11 cellular contexts compared by ENCODE assay signal in the genomic region with DNA sequence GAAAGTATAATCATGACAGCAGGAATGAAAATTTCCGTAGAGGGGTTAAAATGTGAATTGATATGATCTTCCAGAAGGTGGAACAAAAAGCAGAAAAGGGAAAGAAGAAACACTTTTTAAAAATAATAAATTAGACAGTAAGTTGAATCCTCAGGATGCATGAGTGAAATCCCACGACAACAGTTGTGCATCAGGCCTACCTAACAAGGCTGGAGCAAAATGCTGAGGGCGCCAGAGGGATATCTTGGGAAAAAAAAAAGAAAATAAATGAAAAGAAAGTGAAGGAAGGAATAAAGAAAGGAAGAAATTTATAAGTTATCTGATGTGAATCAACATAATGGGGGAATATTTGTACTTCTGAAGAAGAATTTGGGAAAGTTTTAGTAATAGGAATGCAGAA. TPM values are rescaled to one million over a fixed set of nuclear protein-coding genes. Genes with fewer than 3 reads are reported as not detected.
A peak's percentile ranks its signal among the peaks of the same experiment; 100 is the strongest.
DNase-seq lines count a peak whose midpoint lies in the region; TF ChIP-seq lines count a peak whose summit lies in the region.
"Had no signal": no experiment of that assay in that cellular context is flagged by ENCODE, and none has a peak within 500 bp of the region (broad histone marks: within the 10 kb centered on the region; RNA-seq: fewer than 3 reads in every experiment).

No MANE protein-coding gene starts in this region.

- H2BK15ac ChIP-seq in mesenchymal stem cell (ENCODE audit: low read depth, poor library complexity, severe bottlenecking): no peak overlapping the region

- H2BK12ac ChIP-seq in mesenchymal stem cell (ENCODE audit: low read length in 2 of 2): no peak overlapping the region

- no peak overlapping the region for H3K18ac ChIP-seq in mesenchymal stem cell (ENCODE audit: low read depth in 1 of 2, low read length in 2 of 2)

- no peak overlapping the region for H3K14ac ChIP-seq in mesenchymal stem cell (ENCODE audit: low read length in 2 of 2)

- POLR2A ChIA-PET in GM10248 (lab: Yijun Ruan, JAX): no interaction called here

- H2BK5ac ChIP-seq in mesenchymal stem cell (ENCODE audit: low read depth, low read length, poor library complexity, severe bottlenecking): no peak overlapping the region

- no peak overlapping the region for H3K4ac ChIP-seq in mesenchymal stem cell (ENCODE audit: low read depth in 1 of 2, low read length in 2 of 2)

- H3K9me3 ChIP-seq in mesenchymal stem cell (ENCODE audit: control insufficient read depth, low read length): no peaks in the 10 kb centered on the region
- no peaks in the 10 kb centered on the region for H3K9me3 ChIP-seq in tibial nerve
- H3K9me3 ChIP-seq in BE2C: no peaks in the 10 kb centered on the region
- H3K9me3 ChIP-seq: prostate gland had no signal

- H3K9ac ChIP-seq in mesenchymal stem cell (ENCODE audit: low read length): peak overlapping the region; percentile 81

- H3K27me3 ChIP-seq in mesenchymal stem cell (ENCODE audit: control insufficient read depth in 1 of 2, insufficient read depth in 1 of 2, low read length in 2 of 2): no peaks in the 10 kb centered on the region
- no peaks in the 10 kb centered on the region for H3K27me3 ChIP-seq in tibial nerve
- H3K27me3 ChIP-seq in BE2C: no peaks in the 10 kb centered on the region

- H3K4me2 ChIP-seq in mesenchymal stem cell (ENCODE audit: low read length, poor library complexity, severe bottlenecking): no peak overlapping the region

- no peak overlapping the region for H2BK120ac ChIP-seq in mesenchymal stem cell (ENCODE audit: low read depth, low read length)

- no peaks in the 10 kb centered on the region for H3K27me3 Mint-ChIP-seq in activated naive CD4-positive, alpha-beta T cell treated with anti-CD3 and anti-CD28 coated beads, Interleukin-2, amount 50 U/mL, for 24 hours
- H3K27me3 Mint-ChIP-seq in activated naive CD8-positive, alpha-beta T cell treated with anti-CD3 and anti-CD28 coated beads for 36 hours: no peaks in the 10 kb centered on the region

- H3K4me3 ChIP-seq in mesenchymal stem cell (ENCODE audit: insufficient read depth in 1 of 2, low read depth in 1 of 2, low read length in 2 of 2) (peak overlapping the region in 1 of 2 experiments; percentile 84), tibial nerve (peak overlapping the region in 2 of 4 donors; percentile 56 to 59), BE2C (ENCODE audit: low read depth, low read length) (no peak overlapping the region)

- H3K27ac Mint-ChIP-seq in activated naive CD4-positive, alpha-beta T cell treated with anti-CD3 and anti-CD28 coated beads, Interleukin-2, amount 50 U/mL, for 24 hours: peak overlapping the region; percentile 90
- peak overlapping the region; percentile 97 for H3K27ac Mint-ChIP-seq in activated naive CD8-positive, alpha-beta T cell treated with anti-CD3 and anti-CD28 coated beads for 36 hours

- H3K36me3 Mint-ChIP-seq in activated naive CD4-positive, alpha-beta T cell treated with anti-CD3 and anti-CD28 coated beads, Interleukin-2, amount 50 U/mL, for 24 hours: no peaks in the 10 kb centered on the region
- peaks cover 4% of the 10 kb centered on the region for H3K36me3 Mint-ChIP-seq in activated naive CD8-positive, alpha-beta T cell treated with anti-CD3 and anti-CD28 coated beads for 36 hours

- no peak overlapping the region for H4K91ac ChIP-seq in mesenchymal stem cell (ENCODE audit: low read length)

- H4K8ac ChIP-seq in mesenchymal stem cell (ENCODE audit: low read length): no peak overlapping the region

- peak overlapping the region; percentile 14 for H3K27ac ChIP-seq in mesenchymal stem cell (ENCODE audit: low read length, poor library complexity, severe bottlenecking)
- peak overlapping the region in 3 of 4 donors; percentile 37 to 72 (median 37) for H3K27ac ChIP-seq in tibial nerve
- H3K27ac ChIP-seq: prostate gland had no signal

- H2AK5ac ChIP-seq in mesenchymal stem cell (ENCODE audit: low read length, severe bottlenecking): no peak overlapping the region

- WGBS in mesenchymal stem cell: 57% methylated on average over 3 of the region's 3 CpGs
- WGBS in tibial nerve, 2 donors: 75 to 84% methylated on average over 3 of the region's 3 CpGs

- no peak overlapping the region for H2AFZ ChIP-seq in mesenchymal stem cell (ENCODE audit: low read depth, low read length)

- H3K36me3 ChIP-seq in mesenchymal stem cell (ENCODE audit: control insufficient read depth in 1 of 2, insufficient read depth in 2 of 2, low read depth in 1 of 2, low read length in 2 of 2) (no peaks in the 10 kb centered on the region), tibial nerve (no peaks in the 10 kb centered on the region), BE2C (no peaks in the 10 kb centered on the region)
- H3K36me3 ChIP-seq: prostate gland had no signal

- H3K4me1 ChIP-seq in mesenchymal stem cell (ENCODE audit: control insufficient read depth, insufficient read depth, low read depth, low read length) (peaks cover 2% of the 10 kb centered on the region), tibial nerve (peaks cover 0 to 11% (median 0%) of the 10 kb centered on the region in 4 donors), BE2C (no peaks in the 10 kb centered on the region)

- no peak for DNase-seq in activated naive CD4-positive, alpha-beta T cell treated with anti-CD3 and anti-CD28 coated beads, Interleukin-2, amount 50 U/mL, for 16 hours
- DNase-seq in activated naive CD8-positive, alpha-beta T cell treated with anti-CD3 and anti-CD28 coated beads for 36 hours: no peak
- peak; percentile 34 for DNase-seq in mesenchymal stem cell
- no peak for DNase-seq in tibial nerve (ENCODE audit: low spot score in 2 of 2)
- DNase-seq in middle frontal gyrus (ENCODE audit: extremely low spot score, low spot score): no peak
- DNase-seq in BE2C: no peak
- no peak for DNase-seq in GM10248 (ENCODE audit: extremely low spot score)
- DNase-seq: COR-L47 had no signal

- TF ChIP-seq EP300 in tibial nerve (IDR thresholded peaks at IDR 0.05): no peak

- no peak for TF ChIP-seq POLR2A in tibial nerve (IDR thresholded peaks at IDR 0.05)

- CTCF ChIA-PET in GM10248 (lab: Yijun Ruan, JAX): interaction anchor here (0.6 to 2.5 kb wide), 19 partner anchors 8 to 118 kb away, joined by 3 to 88 read pairs (median 6); a partner anchor contains a TSS

- no peak overlapping the region for H3K23ac ChIP-seq in mesenchymal stem cell (ENCODE audit: low read length in 2 of 2)

- peak overlapping the region; percentile 91 for H3K4me3 Mint-ChIP-seq in activated naive CD4-positive, alpha-beta T cell treated with anti-CD3 and anti-CD28 coated beads, Interleukin-2, amount 50 U/mL, for 24 hours
- H3K4me3 Mint-ChIP-seq in activated naive CD8-positive, alpha-beta T cell treated with anti-CD3 and anti-CD28 coated beads for 36 hours: peak overlapping the region; percentile 79

- no peaks in the 10 kb centered on the region for H3K79me1 ChIP-seq in mesenchymal stem cell (replicated peaks; ENCODE audit: low read length, poor library complexity, severe bottlenecking)

- TF ChIP-seq CTCF in tibial nerve (IDR thresholded peaks at IDR 0.05): no peak
- TF ChIP-seq CTCF in BE2C (IDR thresholded peaks at IDR 0.05; ENCODE audit: low read depth, low read length): no peak
- no peak for TF ChIP-seq CTCF in GM10248 (IDR thresholded peaks at IDR 0.05; ENCODE audit: control extremely low read depth, extremely low read depth, low read depth, missing control alignments)

- peaks cover 23% of the 10 kb centered on the region for H3K4me1 Mint-ChIP-seq in activated naive CD4-positive, alpha-beta T cell treated with anti-CD3 and anti-CD28 coated beads, Interleukin-2, amount 50 U/mL, for 24 hours
- peaks cover 19% of the 10 kb centered on the region for H3K4me1 Mint-ChIP-seq in activated naive CD8-positive, alpha-beta T cell treated with anti-CD3 and anti-CD28 coated beads for 36 hours

- H3K9me3 Mint-ChIP-seq in activated naive CD4-positive, alpha-beta T cell treated with anti-CD3 and anti-CD28 coated beads, Interleukin-2, amount 50 U/mL, for 24 hours: no peaks in the 10 kb centered on the region
- H3K9me3 Mint-ChIP-seq in activated naive CD8-positive, alpha-beta T cell treated with anti-CD3 and anti-CD28 coated beads for 36 hours: peaks cover 2% of the 10 kb centered on the region

RNA-seq across cellular contexts. Expression of a gene that starts 13.0 kb away (rescaled TPM):
- 10 to 100 TPM; 49.2 to 50.4 TPM for total RNA-seq in activated naive CD8-positive, alpha-beta T cell treated with anti-CD3 and anti-CD28 coated beads for 36 hours
- 23.4 TPM for polyA plus RNA-seq in mesenchymal stem cell (2013, experiment 1 of 2)
- 22.3 TPM for polyA plus RNA-seq in mesenchymal stem cell (2013, experiment 2 of 2)
- total RNA-seq in tibial nerve: 10 to 100 TPM; 26.2 to 29.4 (median 27.8) TPM
- 27.7 TPM for polyA plus RNA-seq in BE2C (2012; ENCODE audit: insufficient read depth, insufficient read length, low read depth)

RNA-seq across cellular contexts. Expression of a gene that starts 36.5 kb away (rescaled TPM):
- under 1 TPM in 1 of 2 experiments, not detected in 1; 0.54 TPM for total RNA-seq in activated naive CD8-positive, alpha-beta T cell treated with anti-CD3 and anti-CD28 coated beads for 36 hours
- not detected for polyA plus RNA-seq in mesenchymal stem cell (2013, experiment 1 of 2)
- not detected for polyA plus RNA-seq in mesenchymal stem cell (2013, experiment 2 of 2)
- not detected for total RNA-seq in tibial nerve
- polyA plus RNA-seq in BE2C (2012; ENCODE audit: insufficient read depth, insufficient read length, low read depth): 0.31 TPM
- total RNA-seq: subcutaneous adipose tissue had no signal

RNA-seq across cellular contexts. Expression of a gene that starts 42.9 kb away (rescaled TPM):
- 1 to 10 TPM; 1.0 to 1.1 TPM for total RNA-seq in activated naive CD8-positive, alpha-beta T cell treated with anti-CD3 and anti-CD28 coated beads for 36 hours
- polyA plus RNA-seq in mesenchymal stem cell (2013, experiment 1 of 2): not detected
- polyA plus RNA-seq in mesenchymal stem cell (2013, experiment 2 of 2): not detected
- total RNA-seq in tibial nerve: under 1 TPM in 3 of 4 donors, not detected in 1; 0.21 to 0.66 (median 0.60) TPM
- not detected for polyA plus RNA-seq in BE2C (2012; ENCODE audit: insufficient read depth, insufficient read length, low read depth)

RNA-seq across cellular contexts. Expression of a gene that starts 44.2 kb away (rescaled TPM):
- under 1 TPM; 0.02 to 0.10 TPM for total RNA-seq in activated naive CD8-positive, alpha-beta T cell treated with anti-CD3 and anti-CD28 coated beads for 36 hours
- 0.03 TPM for polyA plus RNA-seq in mesenchymal stem cell (2013, experiment 1 of 2)
- 0.05 TPM for polyA plus RNA-seq in mesenchymal stem cell (2013, experiment 2 of 2)
- 1 to 10 TPM in 2 of 4 donors, under 1 TPM in 2; 0.44 to 8.4 (median 0.82) TPM for total RNA-seq in tibial nerve
- 0.25 TPM for polyA plus RNA-seq in BE2C (2012; ENCODE audit: insufficient read depth, insufficient read length, low read depth)
